Comparison of ENCODE assay signal across 8 cellular contexts in the genomic region with DNA sequence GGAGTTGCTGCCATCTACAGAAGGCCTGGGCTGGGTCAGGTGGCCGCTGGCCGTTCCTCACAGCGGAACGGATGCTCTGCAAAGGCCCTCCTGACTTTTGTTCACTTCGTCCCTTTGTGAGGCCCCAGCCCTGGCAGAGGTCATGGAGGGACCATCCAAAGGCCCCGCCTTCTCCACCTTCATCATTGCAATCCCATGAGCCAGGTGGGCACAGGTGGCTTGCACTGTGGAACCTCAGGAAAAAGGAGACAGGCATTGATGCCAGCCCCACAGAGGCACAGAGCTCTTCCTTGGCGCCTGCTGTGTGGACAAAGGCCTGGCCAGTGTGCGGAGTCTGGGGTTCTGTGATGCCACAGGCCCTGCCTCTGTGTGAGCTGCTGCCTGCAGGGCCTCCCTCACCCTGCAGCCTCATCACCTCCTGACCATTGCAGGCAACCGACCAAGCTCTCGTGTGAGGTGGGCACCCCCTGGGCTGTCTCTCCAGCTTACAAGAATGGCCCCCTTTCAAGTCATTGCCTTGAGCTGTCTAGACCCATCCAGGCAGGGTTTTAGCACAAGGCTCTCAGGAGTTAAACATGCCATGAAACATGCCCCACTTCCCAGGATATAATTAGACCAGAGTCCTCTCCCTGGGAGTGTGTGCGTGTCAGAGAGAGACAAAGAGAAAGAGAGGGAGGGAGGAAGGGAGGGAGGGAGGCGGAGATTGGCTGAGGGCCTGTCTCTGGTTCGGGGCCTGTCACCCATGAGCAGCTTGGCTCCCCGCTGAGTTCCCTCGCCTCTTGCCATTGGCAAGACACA. TPM values are rescaled to one million over a fixed set of nuclear protein-coding genes. Genes with fewer than 3 reads are reported as not detected.
DNase-seq lines count a peak whose midpoint lies in the region; ATAC-seq and TF ChIP-seq lines count a peak whose summit lies in the region.

No MANE protein-coding gene starts in this region.

- no peaks in the 10 kb centered on the region for H3K9me2 ChIP-seq in Karpas-422 (replicated peaks; ENCODE audit: insufficient read depth, low read length)

- H3K79me2 ChIP-seq in Karpas-422 (ENCODE audit: low read length) (no peaks in the 10 kb centered on the region), parathyroid adenoma (no peaks in the 10 kb centered on the region)

- H4K20me1 ChIP-seq in Karpas-422 (ENCODE audit: insufficient read depth, low read depth, low read length) = no peaks in the 10 kb centered on the region

- H3K27ac ChIP-seq in Karpas-422 (ENCODE audit: low read length) = no peak overlapping the region
- peak overlapping the region; percentile 64 for H3K27ac ChIP-seq in parathyroid adenoma

- ATAC-seq in SK-N-SH treated with all-trans-retinoic acid at 6 μM for 48 hours (peak; percentile 88), GM18861 (IDR thresholded peaks at IDR 0.05; ENCODE audit: unreplicated experiment) (no peak), GM19467 (IDR thresholded peaks at IDR 0.05; ENCODE audit: unreplicated experiment) (no peak)

- H3K4me3 ChIP-seq in Karpas-422 (ENCODE audit: low read length) = no peak overlapping the region
- H3K4me3 ChIP-seq in parathyroid adenoma (ENCODE audit: low read depth, low read length) = no peak overlapping the region

- no peak for TF ChIP-seq CTCF in parathyroid adenoma (IDR thresholded peaks at IDR 0.05)

- H3K9me3 ChIP-seq in Karpas-422 (ENCODE audit: low read length) (no peaks in the 10 kb centered on the region), parathyroid adenoma (ENCODE audit: control insufficient read depth, low read length) (no peaks in the 10 kb centered on the region)

- H3K4me1 ChIP-seq in Karpas-422 (ENCODE audit: low read length) (no peaks in the 10 kb centered on the region), parathyroid adenoma (peaks cover 11% of the 10 kb centered on the region)

- H3K27me3 ChIP-seq in Karpas-422 (ENCODE audit: low read length) (0 out of 2 replicates have a peak, but pooled peaks cover 3% of the 10 kb centered on the region), parathyroid adenoma (ENCODE audit: control insufficient read depth, insufficient read depth, low read length) (no peaks in the 10 kb centered on the region)

- H3K9ac ChIP-seq in Karpas-422 (ENCODE audit: low read length) = no peak overlapping the region
- H3K9ac ChIP-seq in parathyroid adenoma = no peak overlapping the region

- 0 out of 2 replicates have a peak overlapping the region, but pooled peaks have one; percentile 25 for H2AFZ ChIP-seq in Karpas-422 (ENCODE audit: low read length)
- peak overlapping the region; percentile 93 for H2AFZ ChIP-seq in parathyroid adenoma

- no peak overlapping the region for H3K4me2 ChIP-seq in Karpas-422 (ENCODE audit: low read depth, low read length, poor library complexity, severe bottlenecking)
- no peak overlapping the region for H3K4me2 ChIP-seq in parathyroid adenoma (ENCODE audit: low read length)

- DNase-seq in Karpas-422 (no peak), globus pallidus (ENCODE audit: low spot score) (peak; percentile 80), CD1c-positive myeloid dendritic cell (ENCODE audit: extremely low spot score) (no peak)
- no peak for DNase-seq in stimulated activated CD4-positive, alpha-beta T cell treated with anti-CD3 and anti-CD28 coated beads, Interleukin-12 subunit alpha, Interleukin-12 subunit beta, amount 100 ng/mL, for 4 hours

- H3K36me3 ChIP-seq in Karpas-422 (ENCODE audit: insufficient read depth, low read length) (no peaks in the 10 kb centered on the region), parathyroid adenoma (ENCODE audit: control insufficient read depth, insufficient read depth, low read length) (no peaks in the 10 kb centered on the region)

TF ChIP-seq in SK-N-SH treated with all-trans-retinoic acid at 6 μM for 48 hours, 23 proteins besides CTCF, POLR2A, EP300 and RAD21:
- TF ChIP-seq, protein P1, sequence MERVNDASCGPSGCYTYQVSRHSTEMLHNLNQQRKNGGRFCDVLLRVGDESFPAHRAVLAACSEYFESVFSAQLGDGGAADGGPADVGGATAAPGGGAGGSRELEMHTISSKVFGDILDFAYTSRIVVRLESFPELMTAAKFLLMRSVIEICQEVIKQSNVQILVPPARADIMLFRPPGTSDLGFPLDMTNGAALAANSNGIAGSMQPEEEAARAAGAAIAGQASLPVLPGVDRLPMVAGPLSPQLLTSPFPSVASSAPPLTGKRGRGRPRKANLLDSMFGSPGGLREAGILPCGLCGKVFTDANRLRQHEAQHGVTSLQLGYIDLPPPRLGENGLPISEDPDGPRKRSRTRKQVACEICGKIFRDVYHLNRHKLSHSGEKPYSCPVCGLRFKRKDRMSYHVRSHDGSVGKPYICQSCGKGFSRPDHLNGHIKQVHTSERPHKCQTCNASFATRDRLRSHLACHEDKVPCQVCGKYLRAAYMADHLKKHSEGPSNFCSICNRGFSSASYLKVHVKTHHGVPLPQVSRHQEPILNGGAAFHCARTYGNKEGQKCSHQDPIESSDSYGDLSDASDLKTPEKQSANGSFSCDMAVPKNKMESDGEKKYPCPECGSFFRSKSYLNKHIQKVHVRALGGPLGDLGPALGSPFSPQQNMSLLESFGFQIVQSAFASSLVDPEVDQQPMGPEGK (CRISPR knock-in tag; IDR thresholded peaks at IDR 0.05; ENCODE audit: borderline replicate concordance) = no peak
- TF ChIP-seq ZNF8 (CRISPR knock-in tag; IDR thresholded peaks at IDR 0.05) (no peak), ZNF565 (CRISPR knock-in tag; conservative IDR thresholded peaks at IDR 0.05; ENCODE audit: low read depth) (no peak), BACH2 (CRISPR knock-in tag; IDR thresholded peaks at IDR 0.05; ENCODE audit: borderline replicate concordance) (no peak), CSDC2 (CRISPR knock-in tag; IDR thresholded peaks at IDR 0.05) (no peak), SNAI2 (CRISPR knock-in tag; IDR thresholded peaks at IDR 0.05) (no peak), ZFP3 (CRISPR knock-in tag; IDR thresholded peaks at IDR 0.05) (no peak), ZC3H10 (CRISPR knock-in tag; IDR thresholded peaks at IDR 0.05) (no peak)
- TF ChIP-seq, protein P2, sequence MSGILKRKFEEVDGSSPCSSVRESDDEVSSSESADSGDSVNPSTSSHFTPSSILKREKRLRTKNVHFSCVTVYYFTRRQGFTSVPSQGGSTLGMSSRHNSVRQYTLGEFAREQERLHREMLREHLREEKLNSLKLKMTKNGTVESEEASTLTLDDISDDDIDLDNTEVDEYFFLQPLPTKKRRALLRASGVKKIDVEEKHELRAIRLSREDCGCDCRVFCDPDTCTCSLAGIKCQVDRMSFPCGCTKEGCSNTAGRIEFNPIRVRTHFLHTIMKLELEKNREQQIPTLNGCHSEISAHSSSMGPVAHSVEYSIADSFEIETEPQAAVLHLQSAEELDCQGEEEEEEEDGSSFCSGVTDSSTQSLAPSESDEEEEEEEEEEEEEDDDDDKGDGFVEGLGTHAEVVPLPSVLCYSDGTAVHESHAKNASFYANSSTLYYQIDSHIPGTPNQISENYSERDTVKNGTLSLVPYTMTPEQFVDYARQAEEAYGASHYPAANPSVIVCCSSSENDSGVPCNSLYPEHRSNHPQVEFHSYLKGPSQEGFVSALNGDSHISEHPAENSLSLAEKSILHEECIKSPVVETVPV (CRISPR knock-in tag; IDR thresholded peaks at IDR 0.05) = no peak

RNA-seq across cellular contexts. Expression of a gene that starts 19.3 kb away (rescaled TPM):
- 27.6 and 53.5 TPM in 2 replicates for total RNA-seq in Karpas-422 (2014; rRNA removed; shearing (Covaris generic); ENCODE audit: low replicate concordance)
